ENCODE assay signal across 8 cellular contexts in the genomic region with DNA sequence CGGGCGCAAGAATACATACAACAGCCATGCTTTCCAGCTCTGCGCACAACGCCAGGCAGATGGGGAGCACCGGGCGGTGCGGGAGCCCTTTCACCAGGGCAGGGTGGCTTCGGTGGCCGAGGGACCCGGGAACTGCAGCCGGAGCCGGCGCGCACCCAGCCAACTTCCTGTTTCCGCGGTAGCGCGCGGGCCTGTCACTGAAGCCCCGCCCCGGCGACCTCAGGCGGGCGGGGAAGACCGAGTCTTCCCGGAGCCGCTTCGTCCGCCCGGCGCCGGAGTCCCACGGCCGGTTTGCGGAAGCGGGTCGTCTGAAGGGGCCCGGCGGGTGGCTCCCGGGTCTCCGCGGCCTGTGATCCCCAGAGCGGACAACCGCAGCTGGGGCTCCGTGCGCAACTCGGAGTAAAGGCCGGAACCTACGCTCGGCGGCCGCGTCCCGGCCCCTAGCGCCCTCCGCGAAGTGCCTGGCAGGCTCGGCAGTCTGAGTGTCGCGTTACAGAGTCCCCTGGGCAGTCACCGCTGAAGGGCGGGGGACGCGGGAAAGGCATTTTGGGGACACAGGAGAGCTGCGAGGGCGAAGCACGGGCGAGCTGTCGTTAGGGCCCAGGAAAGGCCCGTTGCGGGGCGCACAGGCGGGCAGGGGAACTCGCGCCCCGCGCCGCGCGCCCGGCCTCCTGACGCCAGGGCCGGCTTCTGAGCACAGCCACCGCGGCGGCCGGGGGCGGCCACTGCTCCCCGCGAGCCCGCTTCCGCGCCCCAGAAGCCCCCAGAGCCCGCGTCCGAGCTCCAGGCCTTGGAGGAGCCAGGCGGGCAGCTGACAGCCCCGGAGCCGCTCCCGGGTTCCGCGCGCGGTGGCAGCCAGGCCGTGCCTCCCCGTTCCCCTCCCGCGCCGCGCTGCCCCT. TPM values are rescaled to one million over a fixed set of nuclear protein-coding genes. Genes with fewer than 3 reads are reported as not detected.
DNase-seq lines count a peak whose midpoint lies in the region; ATAC-seq and TF ChIP-seq lines count a peak whose summit lies in the region.

A gene with protein sequence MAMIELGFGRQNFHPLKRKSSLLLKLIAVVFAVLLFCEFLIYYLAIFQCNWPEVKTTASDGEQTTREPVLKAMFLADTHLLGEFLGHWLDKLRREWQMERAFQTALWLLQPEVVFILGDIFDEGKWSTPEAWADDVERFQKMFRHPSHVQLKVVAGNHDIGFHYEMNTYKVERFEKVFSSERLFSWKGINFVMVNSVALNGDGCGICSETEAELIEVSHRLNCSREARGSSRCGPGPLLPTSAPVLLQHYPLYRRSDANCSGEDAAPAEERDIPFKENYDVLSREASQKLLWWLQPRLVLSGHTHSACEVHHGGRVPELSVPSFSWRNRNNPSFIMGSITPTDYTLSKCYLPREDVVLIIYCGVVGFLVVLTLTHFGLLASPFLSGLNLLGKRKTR (minus strand): TSS at position 136 of the 899 bp plus-strand sequence. CDS start 11,053 bp downstream, outside the sequence.

- H3K4me3 Mint-ChIP-seq in activated T-cell treated with anti-CD3 and anti-CD28 coated beads, Interleukin-2, amount 50 U/mL, for 4 hours: peak within 1 kb of the TSS; percentile 92

- peaks cover 12% of the 10 kb centered on the region for H3K9me1 ChIP-seq in IMR-90 (ENCODE audit: insufficient read depth, low read length)

- BruUV-seq in IMR-90 (replicated peaks; lab: Mats Ljungman, UMichigan): no TSS peak
- BruUV-seq in Panc1 (replicated peaks; lab: Mats Ljungman, UMichigan): no TSS peak

- H3K4me2 ChIP-seq in IMR-90 (ENCODE audit: low read depth, low read length): peak within 1 kb of the TSS; percentile 84

- H3K23ac ChIP-seq in IMR-90 (ENCODE audit: low read depth, low read length): peak within 1 kb of the TSS; percentile 97

- H4K91ac ChIP-seq in IMR-90 (ENCODE audit: insufficient read depth, low read depth, low read length): peak within 1 kb of the TSS; percentile 87

- intact Hi-C loops in IMR-90 (cut with micrococcal nuclease) (loop anchor here (2.0 kb wide), 2 partner anchors 58 to 176 kb away; a partner anchor contains a TSS), Panc1 (cut with micrococcal nuclease; ENCODE audit: unreplicated experiment) (no loop called here)

- H2BK15ac ChIP-seq in IMR-90 (ENCODE audit: low read depth, low read length): peak within 1 kb of the TSS; percentile 66; the same call in 1 of the 3 replicates

- TF ChIP-seq CTCF in IMR-90 (conservative IDR thresholded peaks at IDR 0.05; ENCODE audit: low read depth, low read length): no peak
- TF ChIP-seq CTCF in Panc1 (IDR thresholded peaks at IDR 0.05): no peak

- H3K9ac ChIP-seq in IMR-90 (ENCODE audit: low read depth, low read length): peak within 1 kb of the TSS; percentile 89

- H4K8ac ChIP-seq in IMR-90 (ENCODE audit: low read depth in 2 of 2, low read length in 2 of 2): peak within 1 kb of the TSS; percentile 91 to 99

- in situ Hi-C loops in IMR-90 (cut with MboI; ENCODE audit: low sequenced_read_pairs): no loop called here
- in situ Hi-C loops in Panc1 (cut with HindIII; ENCODE audit: low pct_unique_long_range_greater_than_20kb, low sequenced_read_pairs): loop anchor here (25.0 kb wide), 1 partner anchor 104 kb away; no protein-coding TSS in a partner anchor

- H3K79me1 ChIP-seq in IMR-90 (ENCODE audit: low read depth in 1 of 2, low read length in 2 of 2): peaks cover 10 to 20% of the 10 kb centered on the region in 2 experiments; a peak in 3 of 4 replicates

- TF ChIP-seq RAD21 in IMR-90 (IDR thresholded peaks at IDR 0.05; ENCODE audit: low read length): no peak

- H3K4me1 ChIP-seq in IMR-90 (ENCODE audit: control insufficient read depth, insufficient read depth, low read length) (peaks cover 6% of the 10 kb centered on the region), Panc1 (ENCODE audit: control insufficient read depth, insufficient read depth, low read length) (peaks cover 6% of the 10 kb centered on the region; the same call in 1 of the 2 replicates)

- ATAC-seq in GM21526 (IDR thresholded peaks at IDR 0.05; ENCODE audit: low FRiP score, unreplicated experiment): peak; percentile 87
- ATAC-seq in IMR-90 (ENCODE audit: low read depth): peak; percentile 93
- ATAC-seq in Panc1: peak; percentile 97
- ATAC-seq in activated T-cell treated with anti-CD3 and anti-CD28 coated beads, Interleukin-2, amount 50 U/mL, for 4 hours: peak; percentile 94
- ATAC-seq in esophagus mucosa: peak; percentile 90

- peak within 1 kb of the TSS; percentile 96 for H2AFZ ChIP-seq in IMR-90 (replicated peaks; ENCODE audit: low read length, poor library complexity)

- POLR2A ChIA-PET in IMR-90 (lab: Charles Lee; ENCODE audit: unreplicated experiment): no interaction called here
- POLR2A ChIA-PET in Panc1 (lab: Charles Lee): no interaction called here

- 0% methylated on average over 81 of the region's 110 CpGs; no CpG with 5 or more reads in 1 of the 2 experiments for WGBS in IMR-90 (ENCODE audit: extremely low coverage in 2 of 2, insufficient read length in 1 of 2), 2 experiments

- DNase-seq in DMS114 treated with DMSO at 0.1 percent for 48 hours (lab: John Stamatoyannopoulos, UW; ENCODE audit: unreplicated experiment) (peak; percentile 53), IMR-90 (peak; percentile 83), Panc1 (ENCODE audit: low read depth, low spot score) (no peak), myocyte (ENCODE audit: low read depth) (peak; percentile 91)
- DNase-seq in activated T-cell treated with anti-CD3 and anti-CD28 coated beads, Interleukin-2, amount 50 U/mL, for 4 hours: peak; percentile 76
- DNase-seq in stimulated activated CD8-positive, alpha-beta memory T cell treated with anti-CD3 and anti-CD28 coated beads, Interleukin-7, amount 100 ng/mL, for 48 hours (ENCODE audit: extremely low read depth in 1 of 2, low read depth in 1 of 2): peak; percentile 75 to 79

- peaks cover 4% of the 10 kb centered on the region for H3K36me3 Mint-ChIP-seq in activated T-cell treated with anti-CD3 and anti-CD28 coated beads, Interleukin-2, amount 50 U/mL, for 4 hours (ENCODE audit: insufficient read depth)

- dilution Hi-C loops in IMR-90 (cut with HindIII; ENCODE audit: low sequenced_read_pairs, unreplicated experiment): no loop called here

- peak within 1 kb of the TSS; percentile 66 for H2AK5ac ChIP-seq in IMR-90 (ENCODE audit: low read depth, low read length)

- peak within 1 kb of the TSS; percentile 74 for H2BK120ac ChIP-seq in IMR-90 (ENCODE audit: low read depth, low read length)

- TF ChIP-seq POLR2A in IMR-90 (IDR thresholded peaks at IDR 0.05; ENCODE audit: low read depth, low read length): peak; percentile 86

- no peaks in the 10 kb centered on the region for H4K20me1 ChIP-seq in IMR-90 (ENCODE audit: insufficient read depth, low read length)

- H3K27me3 ChIP-seq in IMR-90 (ENCODE audit: control insufficient read depth, insufficient read depth, low read length): no peaks in the 10 kb centered on the region
- no peaks in the 10 kb centered on the region for H3K27me3 ChIP-seq in Panc1 (ENCODE audit: control insufficient read depth, insufficient read depth, low read length)

- peak within 1 kb of the TSS; percentile 89 for H2AK9ac ChIP-seq in IMR-90 (replicated peaks; ENCODE audit: low read depth, low read length, poor library complexity)

- H2BK5ac ChIP-seq in IMR-90 (ENCODE audit: low read depth, low read length, poor library complexity, severe bottlenecking): peak within 1 kb of the TSS; percentile 88

- H3K18ac ChIP-seq in IMR-90 (ENCODE audit: low read depth, low read length): peak within 1 kb of the TSS; percentile 81; the same call in 1 of the 2 replicates

- H3K4me3 ChIP-seq in IMR-90 (ENCODE audit: insufficient read depth, low read depth, low read length) (peak within 1 kb of the TSS; percentile 86), Panc1 (ENCODE audit: low read depth in 2 of 2, low read length in 2 of 2) (peak within 1 kb of the TSS; percentile 77 to 78)

- H3K36me3 ChIP-seq in IMR-90 (ENCODE audit: control insufficient read depth, insufficient read depth, low read length): peaks cover 3% of the 10 kb centered on the region; the same call in 1 of the 2 replicates
- peaks cover 5% of the 10 kb centered on the region for H3K36me3 ChIP-seq in Panc1 (ENCODE audit: control insufficient read depth, insufficient read depth, low read length)

- CTCF ChIA-PET in IMR-90 (lab: Yijun Ruan, JAX) (no interaction called here), Panc1 (lab: Charles Lee) (no interaction called here)

- H3K4ac ChIP-seq in IMR-90 (ENCODE audit: low read depth, low read length): peak within 1 kb of the TSS; percentile 97

- peaks cover 28% of the 10 kb centered on the region for H3K4me1 Mint-ChIP-seq in activated T-cell treated with anti-CD3 and anti-CD28 coated beads, Interleukin-2, amount 50 U/mL, for 4 hours (ENCODE audit: low read depth)

- peak within 1 kb of the TSS; percentile 99 for H3K14ac ChIP-seq in IMR-90 (replicated peaks; ENCODE audit: low read depth, low read length)

- peak within 1 kb of the TSS; percentile 95 for H3K56ac ChIP-seq in IMR-90 (ENCODE audit: extremely low read depth, insufficient read depth, low read length)

- no peaks in the 10 kb centered on the region for H3K27me3 Mint-ChIP-seq in activated T-cell treated with anti-CD3 and anti-CD28 coated beads, Interleukin-2, amount 50 U/mL, for 4 hours (ENCODE audit: low read depth)

- H3K27ac ChIP-seq in IMR-90 (ENCODE audit: insufficient read depth, low read length): peak within 1 kb of the TSS; percentile 83
- H3K27ac ChIP-seq in Panc1 (ENCODE audit: low read length): peak within 1 kb of the TSS; percentile 96

- peak within 1 kb of the TSS; percentile 94 for H4K5ac ChIP-seq in IMR-90 (ENCODE audit: low read depth, low read length)

- peak within 1 kb of the TSS; percentile 49; the same call in 1 of the 2 replicates for H2BK20ac ChIP-seq in IMR-90 (ENCODE audit: low read depth, low read length)

- no peaks in the 10 kb centered on the region for H3K9me3 Mint-ChIP-seq in activated T-cell treated with anti-CD3 and anti-CD28 coated beads, Interleukin-2, amount 50 U/mL, for 4 hours

- H3K9me3 ChIP-seq in IMR-90 (ENCODE audit: control insufficient read depth, insufficient read depth, low read length): no peaks in the 10 kb centered on the region
- no peaks in the 10 kb centered on the region for H3K9me3 ChIP-seq in Panc1 (ENCODE audit: control insufficient read depth, insufficient read depth, low read depth, low read length)

TF ChIP-seq in IMR-90, 13 proteins besides CTCF, POLR2A, EP300 and RAD21 (continues in another document):
- TF ChIP-seq RCOR1 (IDR thresholded peaks at IDR 0.05; ENCODE audit: insufficient replicate concordance, low read length) (no peak), NFE2L2 (IDR thresholded peaks at IDR 0.05; ENCODE audit: low read depth, low read length) (no peak), MAFK (IDR thresholded peaks at IDR 0.05; ENCODE audit: low read depth, low read length) (no peak)

RNA-seq across cellular contexts. Expression of the gene that starts here (rescaled TPM):
- 13.8 and 22.5 TPM in 2 replicates for total RNA-seq in IMR-90 (2012; rRNA removed)
- polyA plus RNA-seq in IMR-90 (2012; rRNA removed): 18.9 and 19.9 TPM in 2 replicates
- 9.7 and 11.8 TPM in 2 replicates for polyA plus RNA-seq in IMR-90 (2012; cell fraction: cytosol; rRNA removed)
- 35.3 and 50.2 TPM in 2 replicates for polyA plus RNA-seq in IMR-90 (2012; cell fraction: nucleus; rRNA removed; ENCODE audit: low replicate concordance)
- total RNA-seq in Panc1 (2021; ENCODE audit: unreplicated experiment): 37.1 TPM
- polyA plus RNA-seq in Panc1 (2012; ENCODE audit: insufficient read length): 31.6 TPM
- total RNA-seq in activated T-cell treated with anti-CD3 and anti-CD28 coated beads, Interleukin-2, amount 50 U/mL, for 4 hours: 10 to 100 TPM; 31.4 to 33.9 (median 31.6) TPM
- total RNA-seq in esophagus mucosa: 25.7 TPM
- total RNA-seq in myocyte: 25.0 and 76.0 TPM in 2 replicates
- polyA plus RNA-seq in myocyte (2012): 32.4 TPM
